Comparison of ENCODE assay signal across 8 cellular contexts in the genomic region with DNA sequence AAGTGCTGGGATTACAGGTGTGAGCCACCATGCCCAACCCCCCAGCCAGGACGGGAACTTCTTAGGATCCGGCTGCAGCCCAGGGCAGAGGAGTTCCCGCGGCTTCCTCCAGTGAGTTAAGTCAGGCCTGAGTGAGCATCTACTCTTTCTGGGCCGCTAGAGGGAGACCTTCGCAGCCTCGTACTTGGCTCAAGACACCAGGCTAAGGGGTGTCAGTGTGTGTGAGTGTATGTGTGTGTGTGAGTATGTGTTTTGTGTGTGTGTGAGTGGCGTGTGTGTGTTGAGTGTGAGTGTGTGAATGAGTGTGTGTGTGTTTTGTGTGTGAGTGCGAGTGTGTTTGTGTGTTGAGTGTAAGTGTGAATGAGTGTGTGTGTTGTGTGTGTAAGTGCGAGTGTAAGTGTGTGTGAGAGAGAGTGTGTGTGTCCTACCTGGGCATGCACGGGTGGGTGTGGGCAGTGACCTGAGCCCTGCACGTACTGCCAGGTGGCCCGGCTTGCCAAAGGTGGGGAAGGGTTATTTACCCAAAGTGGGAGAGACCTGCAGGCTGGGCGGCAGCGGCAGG. TPM values are rescaled to one million over a fixed set of nuclear protein-coding genes. Genes with fewer than 3 reads are reported as not detected.
DNase-seq lines count a peak whose midpoint lies in the region; ATAC-seq and TF ChIP-seq lines count a peak whose summit lies in the region.

No MANE protein-coding gene starts in this region.

- peak; percentile 95 to 99 for ATAC-seq in CD4-positive, CD25-positive, alpha-beta regulatory T cell (ENCODE audit: low read depth in 2 of 2)
- ATAC-seq in lung (ENCODE audit: insufficient read depth, low FRiP score): peak; percentile 83
- no peak for ATAC-seq in HG03378 (IDR thresholded peaks at IDR 0.05; ENCODE audit: unreplicated experiment)

- no peak overlapping the region for H3K27ac ChIP-seq in CD4-positive, CD25-positive, alpha-beta regulatory T cell (ENCODE audit: insufficient read depth, low read length, poor library complexity, severe bottlenecking)
- H3K27ac ChIP-seq in HL-60 (replicated peaks): no peak overlapping the region
- no peak overlapping the region for H3K27ac ChIP-seq in dorsolateral prefrontal cortex
- H3K27ac ChIP-seq in lung (ENCODE audit: low read depth in 1 of 2, low read length in 1 of 2): no peak overlapping the region

- peaks cover 0 to 5% (median 0%) of the 10 kb centered on the region in 4 donors for H3K4me1 Mint-ChIP-seq in CD4-positive, CD25-positive, alpha-beta regulatory T cell

- peak; percentile 52 to 91 (median 78) for DNase-seq in CD4-positive, CD25-positive, alpha-beta regulatory T cell
- DNase-seq in HL-60 (ENCODE audit: low read depth in 1 of 2, low spot score in 1 of 2) (peak; percentile 84 to 85), NCI-H774 (lab: John Stamatoyannopoulos, UW) (peak; percentile 84), dorsolateral prefrontal cortex (peak; percentile 51 to 83 (median 72)), lung (ENCODE audit: low spot score) (peak; percentile 82)
- peak; percentile 71 to 77 for DNase-seq in activated CD4-positive, alpha-beta T cell treated with anti-CD3 and anti-CD28 coated beads, Interleukin-2, amount 50 U/mL, for 4 hours
- DNase-seq in stimulated activated CD8-positive, alpha-beta memory T cell treated with anti-CD3 and anti-CD28 coated beads, Interleukin-12 subunit alpha, Interleukin-12 subunit beta, amount 100 ng/mL, for 24 hours (ENCODE audit: extremely low read depth): peak; percentile 42

- TF ChIP-seq CTCF in HL-60 (IDR thresholded peaks at IDR 0.05; ENCODE audit: insufficient read depth, low read length) (peak; percentile 83), dorsolateral prefrontal cortex (IDR thresholded peaks at IDR 0.05 in 54 of 56, conservative IDR thresholded peaks at IDR 0.05 in 2 of 56; ENCODE audit: low read depth in 1 of 56, partially characterized antibody in 56 of 56) (peak; percentile 17 to 80 (median 69)), lung (IDR thresholded peaks at IDR 0.05; ENCODE audit: control extremely low read depth, extremely low read depth) (peak; percentile 82)

- no peaks in the 10 kb centered on the region for H3K9me3 ChIP-seq in CD4-positive, CD25-positive, alpha-beta regulatory T cell (ENCODE audit: control insufficient read depth in 2 of 2, low read length in 2 of 2)
- H3K9me3 ChIP-seq in lung (ENCODE audit: control insufficient read depth in 2 of 2, insufficient read depth in 1 of 2, low read length in 1 of 2): no peaks in the 10 kb centered on the region

- no peaks in the 10 kb centered on the region for H3K36me3 Mint-ChIP-seq in CD4-positive, CD25-positive, alpha-beta regulatory T cell

- H3K27me3 ChIP-seq in CD4-positive, CD25-positive, alpha-beta regulatory T cell (ENCODE audit: control insufficient read depth, insufficient read depth, low read length): no peaks in the 10 kb centered on the region
- H3K27me3 ChIP-seq in HL-60 (ENCODE audit: insufficient read depth, poor library complexity, severe bottlenecking) (no peaks in the 10 kb centered on the region), dorsolateral prefrontal cortex (no peaks in the 10 kb centered on the region), lung (ENCODE audit: control insufficient read depth, insufficient read depth) (no peaks in the 10 kb centered on the region)

- no peak overlapping the region for H3K4me3 ChIP-seq in CD4-positive, CD25-positive, alpha-beta regulatory T cell (ENCODE audit: low read depth, low read length)
- H3K4me3 ChIP-seq in HL-60 (replicated peaks; ENCODE audit: insufficient read depth, low read length): no peak overlapping the region
- no peak overlapping the region for H3K4me3 ChIP-seq in dorsolateral prefrontal cortex
- H3K4me3 ChIP-seq in lung: no peak overlapping the region

- H3K9me3 Mint-ChIP-seq in CD4-positive, CD25-positive, alpha-beta regulatory T cell: no peaks in the 10 kb centered on the region

- H3K36me3 ChIP-seq in CD4-positive, CD25-positive, alpha-beta regulatory T cell (ENCODE audit: control insufficient read depth, insufficient read depth, low read length): no peaks in the 10 kb centered on the region
- H3K36me3 ChIP-seq in lung (ENCODE audit: control insufficient read depth in 2 of 2, insufficient read depth in 2 of 2, low read length in 2 of 2): no peaks in the 10 kb centered on the region

- H3K27me3 Mint-ChIP-seq in CD4-positive, CD25-positive, alpha-beta regulatory T cell: peaks cover 4% of the 10 kb centered on the region

- peaks cover 7% of the 10 kb centered on the region for H3K4me1 ChIP-seq in CD4-positive, CD25-positive, alpha-beta regulatory T cell (ENCODE audit: control insufficient read depth, insufficient read depth, low read length, poor library complexity, severe bottlenecking)
- peaks cover 0 to 4% of the 10 kb centered on the region in 2 donors for H3K4me1 ChIP-seq in lung (ENCODE audit: control insufficient read depth in 2 of 2, insufficient read depth in 2 of 2, low read length in 2 of 2)

- no peak overlapping the region for H3K4me3 Mint-ChIP-seq in CD4-positive, CD25-positive, alpha-beta regulatory T cell

- 23 to 32% methylated on average over 15 of the region's 15 CpGs for WGBS in lung, 2 donors

- intact Hi-C loops in dorsolateral prefrontal cortex (cut with DNase I): loop anchor here (2.0 to 5.0 kb wide), 4 partner anchors 67 to 137 kb away; a partner anchor contains a TSS

- no peak overlapping the region for H3K27ac Mint-ChIP-seq in CD4-positive, CD25-positive, alpha-beta regulatory T cell

RNA-seq across cellular contexts. Expression of a gene that starts 58.5 kb away (rescaled TPM):
- total RNA-seq in CD4-positive, CD25-positive, alpha-beta regulatory T cell: not detected
- polyA plus RNA-seq in CD4-positive, CD25-positive, alpha-beta regulatory T cell: not detected
- total RNA-seq in dorsolateral prefrontal cortex (100 to 1,000 TPM in 1 of 120 experiments, 10 to 100 TPM in 97, 1 to 10 TPM in 22; 2.9 to 101 (median 20.6) TPM), lung (under 1 TPM in 1 of 2 donors, not detected in 1; 0.97 TPM)
- polyA plus RNA-seq in lung: under 1 TPM in 1 of 2 donors, not detected in 1; 0.08 TPM
